17 cellular contexts compared by ENCODE assay signal in the genomic region with DNA sequence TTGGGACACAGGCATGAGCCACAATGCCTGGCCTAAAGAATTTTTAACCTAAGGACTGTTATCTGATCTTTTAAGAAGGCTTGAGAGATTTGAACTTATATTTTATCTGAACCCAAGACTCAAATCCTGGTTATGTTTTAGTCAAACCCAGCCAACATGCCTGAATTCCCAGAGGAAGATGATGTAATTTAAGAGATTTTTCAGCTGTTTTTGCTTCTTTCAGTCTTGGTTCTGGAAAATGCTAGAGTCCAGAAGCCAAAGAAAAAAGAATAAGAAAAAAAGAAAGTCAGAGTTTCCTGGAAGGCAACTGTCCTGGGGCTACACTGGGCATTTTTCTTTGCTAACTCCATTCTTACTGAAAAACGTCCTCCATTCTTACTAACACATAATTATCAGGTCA.
"Had no signal": no experiment of that assay in that cellular context is flagged by ENCODE, and none has a peak within 500 bp of the region (broad histone marks: within the 10 kb centered on the region; RNA-seq: fewer than 3 reads in every experiment).

No MANE protein-coding gene starts in this region.

- ATAC-seq: activated CD8-positive, alpha-beta memory T cell treated with anti-CD3 and anti-CD28 coated beads, Interleukin-2, amount 10 ng/mL, durations not matched to agents 7 days and 5 days; activated naive CD4-positive, alpha-beta T cell treated with anti-CD3 and anti-CD28 coated beads, Interleukin-2, amount 50 U/mL, for 72 hours; left lobe of liver; pancreas; stimulated activated memory B cell treated with anti-CD40 and anti-IgM and Interleukin-4, amounts not matched to agents 10 μg/mL and 1 μg/mL and 100 μg/mL, for 72 hours had no signal

- H3K4me1 Mint-ChIP-seq: activated CD8-positive, alpha-beta memory T cell treated with anti-CD3 and anti-CD28 coated beads, Interleukin-2, amount 10 ng/mL, durations not matched to agents 7 days and 5 days; stimulated activated memory B cell treated with anti-CD40 and anti-IgM and Interleukin-4, amounts not matched to agents 10 μg/mL and 1 μg/mL and 100 μg/mL, for 72 hours had no signal

- H3K9me3 ChIP-seq: colonic mucosa, pancreas had no signal

- H3K36me3 Mint-ChIP-seq: type B pancreatic cell had no signal

- H3K4me3 Mint-ChIP-seq: activated CD8-positive, alpha-beta memory T cell treated with anti-CD3 and anti-CD28 coated beads, Interleukin-2, amount 10 ng/mL, durations not matched to agents 7 days and 5 days; activated T-cell treated with anti-CD3 and anti-CD28 coated beads, Interleukin-2, amount 50 U/mL, for 24 hours; immature natural killer cell; stimulated activated memory B cell treated with anti-CD40 and anti-IgM and Interleukin-4, amounts not matched to agents 10 μg/mL and 1 μg/mL and 100 μg/mL, for 72 hours; type B pancreatic cell had no signal

- DNase-seq: activated CD4-positive, alpha-beta T cell treated with anti-CD3 and anti-CD28 coated beads, Interleukin-2, amount 50 U/mL, for 48 hours; activated CD4-positive, CD25-positive, alpha-beta regulatory T cell treated with anti-CD3 and anti-CD28 coated beads, Interleukin-2, amount 50 U/mL, for 72 hours; activated CD8-positive, alpha-beta memory T cell treated with anti-CD3 and anti-CD28 coated beads, Interleukin-2, amount 10 ng/mL, durations not matched to agents 7 days and 5 days; activated effector memory CD4-positive, alpha-beta T cell treated with Interleukin-2 at 50 U/mL for 16 hours; activated T-cell treated with anti-CD3 and anti-CD28 coated beads, Interleukin-2, amount 50 U/mL, for 24 hours; amygdala; colonic mucosa; effector CD4-positive, alpha-beta T cell; immature natural killer cell; mesendoderm; pancreas; T-helper 9 cell had no signal

- H3K27me3 Mint-ChIP-seq: activated CD8-positive, alpha-beta memory T cell treated with anti-CD3 and anti-CD28 coated beads, Interleukin-2, amount 10 ng/mL, durations not matched to agents 7 days and 5 days; activated T-cell treated with anti-CD3 and anti-CD28 coated beads, Interleukin-2, amount 50 U/mL, for 24 hours; type B pancreatic cell had no signal

- H3K4me2 ChIP-seq: smooth muscle cell had no signal

- H3K4me3 ChIP-seq: colonic mucosa, pancreas, smooth muscle cell had no signal

- H3K9me3 Mint-ChIP-seq: type B pancreatic cell had no signal

- H3K27ac ChIP-seq: colonic mucosa, pancreas had no signal

- H3K4me1 ChIP-seq: colonic mucosa, pancreas had no signal

- H3K36me3 ChIP-seq: colonic mucosa, pancreas had no signal

- H3K27me3 ChIP-seq: colonic mucosa, pancreas had no signal

- H3K27ac Mint-ChIP-seq: activated CD8-positive, alpha-beta memory T cell treated with anti-CD3 and anti-CD28 coated beads, Interleukin-2, amount 10 ng/mL, durations not matched to agents 7 days and 5 days; activated naive CD4-positive, alpha-beta T cell treated with anti-CD3 and anti-CD28 coated beads, Interleukin-2, amount 50 U/mL, for 72 hours; activated T-cell treated with anti-CD3 and anti-CD28 coated beads, Interleukin-2, amount 50 U/mL, for 24 hours; immature natural killer cell; stimulated activated memory B cell treated with anti-CD40 and anti-IgM and Interleukin-4, amounts not matched to agents 10 μg/mL and 1 μg/mL and 100 μg/mL, for 72 hours; type B pancreatic cell had no signal
